Comparison of ENCODE assay signal across 17 cellular contexts in the genomic region with DNA sequence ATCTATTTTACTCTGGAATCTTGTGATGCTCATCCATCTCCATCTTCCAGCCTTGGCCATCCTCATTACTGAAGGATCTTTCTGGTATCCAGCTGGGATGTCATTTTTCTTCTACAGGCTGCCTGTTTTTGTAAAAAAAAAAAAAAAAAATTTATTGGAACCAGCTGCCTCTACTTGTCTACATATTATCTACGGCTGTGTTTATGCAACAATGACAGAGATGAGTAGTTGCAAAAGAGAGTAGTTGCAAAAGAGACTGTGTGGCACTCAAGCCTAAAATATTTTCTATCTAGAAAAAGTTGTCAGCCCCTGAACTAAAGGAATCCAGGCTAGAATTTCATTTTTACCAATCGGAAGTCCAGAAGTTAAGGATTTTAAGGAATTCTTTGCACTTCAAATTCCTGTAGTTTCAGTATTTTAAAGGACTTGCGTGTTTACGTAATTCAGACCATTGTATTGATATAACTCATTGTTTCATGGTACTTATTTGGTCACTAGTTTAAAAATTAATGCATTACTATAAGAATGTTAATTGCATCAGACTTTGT. TPM values are rescaled to one million over a fixed set of nuclear protein-coding genes. Genes with fewer than 3 reads are reported as not detected.
DNase-seq lines count a peak whose midpoint lies in the region; ATAC-seq and TF ChIP-seq lines count a peak whose summit lies in the region.
"Had no signal": no experiment of that assay in that cellular context is flagged by ENCODE, and none has a peak within 500 bp of the region (broad histone marks: within the 10 kb centered on the region; RNA-seq: fewer than 3 reads in every experiment).

No MANE protein-coding gene starts in this region.

- H3K36me3 Mint-ChIP-seq in activated T-helper 17 cell treated with anti-CD3 and anti-CD28 coated beads, Interleukin-2, amount 50 U/mL, for 72 hours (ENCODE audit: low read depth), result peaks cover 92% of the 10 kb centered on the region
- peaks cover 74% of the 10 kb centered on the region for H3K36me3 Mint-ChIP-seq in Calu3 (ENCODE audit: insufficient read depth, unreplicated experiment)

- CTCF ChIA-PET in AG04449 (lab: Yijun Ruan, JAX) (interaction anchor here (1.1 to 17.5 kb wide), 9 partner anchors 14 to 131 kb away, joined by 3 to 439 read pairs (median 4); no protein-coding TSS in a partner anchor), Calu3 (lab: Charles Lee) (interaction anchor here (0.6 to 1.1 kb wide), 2 partner anchors 108 to 333 kb away, joined by 3 to 4 read pairs; no protein-coding TSS in a partner anchor)

- H3K36me3 ChIP-seq in mucosa of descending colon (ENCODE audit: low read depth), result peaks cover 8% of the 10 kb centered on the region

- no peaks in the 10 kb centered on the region for H3K4me1 ChIP-seq in mucosa of descending colon (ENCODE audit: low read depth)

- H3K4me3 ChIP-seq in AG04449 (ENCODE audit: low read depth, low read length) (no peak overlapping the region), mucosa of descending colon (no peak overlapping the region)
- H3K4me3 ChIP-seq: lung had no signal

- BruUV-seq in Calu3 (replicated peaks; lab: Mats Ljungman, UMichigan), result no TSS peak

- peak overlapping the region; percentile 36 for H3K27ac Mint-ChIP-seq in activated T-helper 17 cell treated with anti-CD3 and anti-CD28 coated beads, Interleukin-2, amount 50 U/mL, for 72 hours
- no peak overlapping the region for H3K27ac Mint-ChIP-seq in Calu3 (ENCODE audit: unreplicated experiment)
- H3K27ac Mint-ChIP-seq: endodermal cell had no signal

- no peaks in the 10 kb centered on the region for H3K9me3 ChIP-seq in mucosa of descending colon

- POLR2A ChIA-PET in AG04449 (lab: Yijun Ruan, JAX), result no interaction called here

- no peaks in the 10 kb centered on the region for H3K27me3 Mint-ChIP-seq in activated T-helper 17 cell treated with anti-CD3 and anti-CD28 coated beads, Interleukin-2, amount 50 U/mL, for 72 hours
- no peaks in the 10 kb centered on the region for H3K27me3 Mint-ChIP-seq in Calu3 (ENCODE audit: unreplicated experiment)
- H3K27me3 Mint-ChIP-seq: naive thymus-derived CD8-positive, alpha-beta T cell had no signal

- intact Hi-C loops in Right ventricle myocardium inferior (cut with DNase I), result no loop called here
- intact Hi-C loops in Calu3 (cut with micrococcal nuclease; ENCODE audit: unreplicated experiment), result no loop called here
- intact Hi-C loops in mucosa of descending colon (cut with DNase I, micrococcal nuclease), result loop anchor here (5.0 kb wide), 2 partner anchors 106 to 131 kb away; no protein-coding TSS in a partner anchor

- TF ChIP-seq CTCF in AG04449 (IDR thresholded peaks at IDR 0.05; ENCODE audit: insufficient read depth, low read length, missing control alignments) (no peak), Calu3 (IDR thresholded peaks at IDR 0.05; ENCODE audit: unreplicated experiment) (no peak), mucosa of descending colon (IDR thresholded peaks at IDR 0.05) (no peak)

- H3K4me3 Mint-ChIP-seq in activated T-helper 17 cell treated with anti-CD3 and anti-CD28 coated beads, Interleukin-2, amount 50 U/mL, for 72 hours, result no peak overlapping the region
- no peak overlapping the region for H3K4me3 Mint-ChIP-seq in Calu3 (ENCODE audit: low read depth, unreplicated experiment)
- H3K4me3 Mint-ChIP-seq: endodermal cell; naive thymus-derived CD8-positive, alpha-beta T cell had no signal

- DNase-seq in AG04449 (ENCODE audit: low read depth, low spot score) (peak; percentile 26), GM04503 (ENCODE audit: low read depth) (peak; percentile 78), left lobe of liver (ENCODE audit: low spot score) (no peak), Right ventricle myocardium inferior (ENCODE audit: missing footprints) (no peak), Calu3 (no peak), NCI-H524 (lab: John Stamatoyannopoulos, UW) (no peak), mucosa of descending colon (no peak)
- DNase-seq: activated effector memory CD4-positive, alpha-beta T cell treated with Interleukin-2 at 50 U/mL for 16 hours; amniotic stem cell; endodermal cell; naive thymus-derived CD8-positive, alpha-beta T cell; NCI-H1048; NCI-H748 treated with DMSO at 0.1 percent for 48 hours; stimulated activated naive CD8-positive, alpha-beta T cell treated with anti-CD3 and anti-CD28 coated beads, Interleukin-15, Interleukin-2, amounts not matched to agents 100 U/mL and 50 U/mL, for 24 hours; T-helper 2 cell had no signal

- H3K9me3 Mint-ChIP-seq in activated T-helper 17 cell treated with anti-CD3 and anti-CD28 coated beads, Interleukin-2, amount 50 U/mL, for 72 hours, result no peaks in the 10 kb centered on the region
- no peaks in the 10 kb centered on the region for H3K9me3 Mint-ChIP-seq in Calu3 (ENCODE audit: low read depth, unreplicated experiment)
- H3K9me3 Mint-ChIP-seq: endodermal cell; naive thymus-derived CD8-positive, alpha-beta T cell had no signal

- ATAC-seq in activated T-helper 17 cell treated with anti-CD3 and anti-CD28 coated beads, Interleukin-2, amount 50 U/mL, for 72 hours (replicated peaks), result no peak
- ATAC-seq in left lobe of liver, result peak; percentile 80
- ATAC-seq in Right ventricle myocardium inferior, result no peak
- ATAC-seq in mucosa of descending colon, result no peak
- ATAC-seq: naive thymus-derived CD8-positive, alpha-beta T cell; stimulated activated naive CD8-positive, alpha-beta T cell treated with anti-CD3 and anti-CD28 coated beads, Interleukin-15, Interleukin-2, amounts not matched to agents 100 U/mL and 50 U/mL, for 24 hours had no signal

- H3K4me1 Mint-ChIP-seq in activated T-helper 17 cell treated with anti-CD3 and anti-CD28 coated beads, Interleukin-2, amount 50 U/mL, for 72 hours, result peaks cover 6% of the 10 kb centered on the region
- H3K4me1 Mint-ChIP-seq in Calu3 (ENCODE audit: low read depth, unreplicated experiment), result no peaks in the 10 kb centered on the region
- H3K4me1 Mint-ChIP-seq: endodermal cell had no signal

RNA-seq across cellular contexts. Expression of gene PLCG1, which starts 38.6 kb away (rescaled TPM):
- 100 to 1,000 TPM; 184 to 628 TPM for total RNA-seq in activated T-helper 17 cell treated with anti-CD3 and anti-CD28 coated beads, Interleukin-2, amount 50 U/mL, for 72 hours
- total RNA-seq in left lobe of liver (17.5 TPM), Right ventricle myocardium inferior (43.4 TPM), Calu3 (2022) (91.1 and 127 TPM in 2 replicates), mucosa of descending colon (10 to 100 TPM; 65.2 to 98.4 (median 85.4) TPM)

Comparison
In these comparisons a context has a peak if more than half of its experiments do, and no peak if none do; other contexts are left out.
1. DNase-seq: peak in AG04449 (single experiment) and GM04503 (single experiment); none in left lobe of liver (single experiment), Right ventricle myocardium inferior (single experiment), Calu3 (single experiment), NCI-H524 (0 of 2) and mucosa of descending colon (0 of 3).
2. intact Hi-C loops: an anchor here in mucosa of descending colon (5.0 kb wide); none called in Right ventricle myocardium inferior and Calu3.